Comparison of ENCODE assay signal across 15 cellular contexts in genomic region chr19:31140717-31141116, GRCh38.
DNase-seq lines count a peak whose midpoint lies in the region; ATAC-seq, FAIRE-seq and TF ChIP-seq lines count a peak whose summit lies in the region.
"Had no signal": no experiment of that assay in that cellular context is flagged by ENCODE, and none has a peak within 500 bp of the region (broad histone marks: within the 10 kb centered on the region; RNA-seq: fewer than 3 reads in every experiment).

No MANE protein-coding gene starts in this region.

- no peak for TF ChIP-seq CTCF in foreskin fibroblast (IDR thresholded peaks at IDR 0.05; ENCODE audit: low read depth, low read length)
- TF ChIP-seq CTCF in smooth muscle cell (IDR thresholded peaks at IDR 0.05; ENCODE audit: borderline replicate concordance, insufficient read depth, poor library complexity, severe bottlenecking) = no peak

- no peaks in the 10 kb centered on the region for H3K27me3 ChIP-seq in smooth muscle cell (ENCODE audit: low read depth)
- H3K27me3 ChIP-seq: hepatocyte, sigmoid colon, SJCRH30, upper lobe of right lung had no signal

- H3K27ac ChIP-seq in smooth muscle cell (ENCODE audit: low read depth) = peak overlapping the region; percentile 75
- H3K27ac ChIP-seq: hepatocyte, sigmoid colon, upper lobe of right lung had no signal

- H2AFZ ChIP-seq in smooth muscle cell (ENCODE audit: low read depth) = no peak overlapping the region
- H2AFZ ChIP-seq: hepatocyte had no signal

- no peaks in the 10 kb centered on the region for H3F3A ChIP-seq in smooth muscle cell (ENCODE audit: low read depth)

- peak overlapping the region; percentile 41 for H3K4me2 ChIP-seq in smooth muscle cell
- H3K4me2 ChIP-seq: hepatocyte had no signal

- DNase-seq in GM03348 (ENCODE audit: low spot score) = peak; percentile 53
- peak; percentile 4 for DNase-seq in SW480 (ENCODE audit: low spot score)
- DNase-seq in foreskin fibroblast = peak; percentile 11 to 26
- DNase-seq in smooth muscle cell (lab: John Stamatoyannopoulos, UW; ENCODE audit: unreplicated experiment) = no peak
- DNase-seq in frontal cortex (ENCODE audit: low spot score in 2 of 2) = no peak
- DNase-seq in NCI-H2196 (lab: John Stamatoyannopoulos, UW; ENCODE audit: unreplicated experiment) = no peak
- DNase-seq: activated B cell treated with CpG ODN at 0.5 μM for 24 hours; activated naive CD4-positive, alpha-beta T cell; endodermal cell; sigmoid colon; stimulated activated naive B cell treated with anti-CD40 and anti-IgM and Interleukin-4, amounts not matched to agents 10 μg/mL and 1 μg/mL and 100 μg/mL, for 72 hours; upper lobe of right lung had no signal

- no peaks in the 10 kb centered on the region for H3K4me1 ChIP-seq in smooth muscle cell (ENCODE audit: low read depth)
- H3K4me1 ChIP-seq: upper lobe of right lung had no signal

- no peak for ATAC-seq in GM18867 (IDR thresholded peaks at IDR 0.05; ENCODE audit: unreplicated experiment)
- ATAC-seq: stimulated activated naive B cell treated with anti-CD40 and anti-IgM and Interleukin-4, amounts not matched to agents 10 μg/mL and 1 μg/mL and 100 μg/mL, for 72 hours; upper lobe of right lung had no signal

- H3K9ac ChIP-seq in smooth muscle cell (ENCODE audit: low read depth) = peak overlapping the region; percentile 45

- no peaks in the 10 kb centered on the region for H3K79me2 ChIP-seq in smooth muscle cell (ENCODE audit: low read depth)
- H3K79me2 ChIP-seq: hepatocyte had no signal

- WGBS in smooth muscle cell (ENCODE audit: low lambda C conversion rate) = 70% methylated on average over 6 of the region's 6 CpGs

- H3K9me3 ChIP-seq in smooth muscle cell (replicated peaks; ENCODE audit: low read depth) = no peaks in the 10 kb centered on the region
- H3K9me3 ChIP-seq: sigmoid colon, SJCRH30, upper lobe of right lung had no signal

- FAIRE-seq in frontal cortex (lab: Jason Lieb, UNC) = no peak

- H4K20me1 ChIP-seq in smooth muscle cell (ENCODE audit: low read depth) = no peaks in the 10 kb centered on the region

- H3K36me3 ChIP-seq in smooth muscle cell (ENCODE audit: low read depth) = no peaks in the 10 kb centered on the region
- H3K36me3 ChIP-seq: sigmoid colon, SJCRH30, upper lobe of right lung had no signal

- H3K4me3 ChIP-seq in foreskin fibroblast (ENCODE audit: low read depth in 1 of 2, low read length in 2 of 2) = no peak overlapping the region
- H3K4me3 ChIP-seq in smooth muscle cell = no peak overlapping the region
- H3K4me3 ChIP-seq: hepatocyte, sigmoid colon, SJCRH30, upper lobe of right lung had no signal

Comparison
In these comparisons a context has a peak if more than half of its experiments do, and no peak if none do; other contexts are left out.
1. DNase-seq: peak in GM03348 (single experiment), SW480 (single experiment) and foreskin fibroblast (2 of 2); none in smooth muscle cell (single experiment), frontal cortex (0 of 2) and NCI-H2196 (single experiment).